In the genomic region with DNA sequence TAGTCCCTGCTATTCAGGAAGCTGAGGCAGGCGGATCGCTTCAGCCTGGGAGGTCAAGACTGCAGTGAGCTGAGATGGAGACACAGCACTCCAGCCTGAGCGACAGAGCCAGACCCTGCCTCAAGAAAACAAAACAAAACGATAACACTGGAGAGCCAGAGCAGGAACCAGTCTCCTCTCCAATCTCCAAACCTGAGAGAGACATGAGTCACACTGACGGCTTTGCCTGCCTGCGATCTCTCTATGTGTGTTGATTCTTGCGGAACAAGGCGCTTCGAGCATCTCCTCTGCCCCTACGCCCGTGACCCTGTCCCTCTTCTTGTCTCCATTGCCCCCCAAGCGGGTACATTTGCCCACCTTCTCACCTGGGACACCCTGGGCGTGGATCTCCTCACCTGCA, we compare ENCODE assay signal across 21 cellular contexts. TPM values are rescaled to one million over a fixed set of nuclear protein-coding genes. Genes with fewer than 3 reads are reported as not detected.
A peak's percentile ranks its signal among the peaks of the same experiment; 100 is the strongest.
DNase-seq lines count a peak whose midpoint lies in the region; TF ChIP-seq lines count a peak whose summit lies in the region.
"Had no signal": no experiment of that assay in that cellular context is flagged by ENCODE, and none has a peak within 500 bp of the region (broad histone marks: within the 10 kb centered on the region; RNA-seq: fewer than 3 reads in every experiment).

No MANE protein-coding gene starts in this region.

- H3K4me3 Mint-ChIP-seq in H9 = no peak overlapping the region
- H3K4me3 Mint-ChIP-seq: B cell; CD4-positive, CD25-positive, alpha-beta regulatory T cell; CD8-positive, alpha-beta T cell had no signal

- no peaks in the 10 kb centered on the region for H3K27me3 Mint-ChIP-seq in H9 (ENCODE audit: low read depth)
- H3K27me3 Mint-ChIP-seq: B cell; CD4-positive, CD25-positive, alpha-beta regulatory T cell had no signal

- WGBS in H9 (ENCODE audit: extremely low coverage, insufficient read length, low lambda C conversion rate) = no CpG with 5 or more reads among the region's 13 CpGs

- in situ Hi-C loops in ACHN (cut with HindIII; ENCODE audit: low pct_ligation_motif_present, low pct_unique_long_range_greater_than_20kb, low sequenced_read_pairs) = no loop called here

- H3K9ac ChIP-seq in H9 (ENCODE audit: extremely low read depth, insufficient read length, low read length) = no peak overlapping the region
- H3K9ac ChIP-seq: BLaER1 had no signal

- no peak overlapping the region for H3K56ac ChIP-seq in H9 (ENCODE audit: insufficient read length, low read depth, low read length)

- no peak overlapping the region for H2BK20ac ChIP-seq in H9 (ENCODE audit: low read depth, low read length, poor library complexity, severe bottlenecking)

- H2BK12ac ChIP-seq in H9 (ENCODE audit: insufficient read length, low read depth, low read length) = no peak overlapping the region

- no peaks in the 10 kb centered on the region for H3K27me3 ChIP-seq in H9 (ENCODE audit: insufficient read depth, low read length)
- H3K27me3 ChIP-seq: BLaER1 had no signal

- H2BK15ac ChIP-seq in H9 (ENCODE audit: low read depth, low read length) = no peak overlapping the region

- peaks cover 25 to 26% of the 10 kb centered on the region in 2 experiments for H3K4me1 Mint-ChIP-seq in H9
- H3K4me1 Mint-ChIP-seq: B cell; CD4-positive, CD25-positive, alpha-beta regulatory T cell had no signal

- no peak overlapping the region for H4K91ac ChIP-seq in H9 (ENCODE audit: insufficient read length, low read depth, low read length)

- H3K4me2 ChIP-seq in H9 (ENCODE audit: insufficient read depth, insufficient read length, low read length) = no peak overlapping the region
- H3K4me2 ChIP-seq: BLaER1 had no signal

- H3K4ac ChIP-seq in H9 (ENCODE audit: low read depth, low read length) = no peak overlapping the region

- H4K5ac ChIP-seq in H9 (ENCODE audit: insufficient read length, low read depth, low read length) = no peak overlapping the region

- peaks cover 4% of the 10 kb centered on the region for H3K4me1 ChIP-seq in H9 (ENCODE audit: insufficient read depth, low read length)
- H3K4me1 ChIP-seq: BLaER1 had no signal

- H2BK120ac ChIP-seq in H9 (ENCODE audit: low read depth, low read length, poor library complexity, severe bottlenecking) = no peak overlapping the region

- H3K79me1 ChIP-seq in H9 (ENCODE audit: insufficient read depth, low read depth, low read length, poor library complexity, severe bottlenecking) = no peaks in the 10 kb centered on the region

- H3K9me3 ChIP-seq in H9 (ENCODE audit: control insufficient read depth, low read depth, low read length) = no peaks in the 10 kb centered on the region

- H3K23me2 ChIP-seq in H9 (ENCODE audit: insufficient read length, low read depth, low read length, poor library complexity, severe bottlenecking) = no peaks in the 10 kb centered on the region

- no peak overlapping the region for H3K23ac ChIP-seq in H9 (ENCODE audit: insufficient read length, low read depth, low read length)

- H2AFZ ChIP-seq in H9 (ENCODE audit: low read length) = no peak overlapping the region

- H3K79me2 ChIP-seq in H9 (ENCODE audit: insufficient read depth, low read length) = no peaks in the 10 kb centered on the region

- H3K14ac ChIP-seq in H9 (ENCODE audit: insufficient read depth, low read length) = no peak overlapping the region

- H2AK5ac ChIP-seq in H9 (ENCODE audit: insufficient read length, low read length) = peak overlapping the region; percentile 30

- H3K4me3 ChIP-seq in fibroblast of villous mesenchyme (ENCODE audit: low read depth, low read length) = peak overlapping the region; percentile 66
- H3K4me3 ChIP-seq: BLaER1 had no signal

- no peak overlapping the region for H3K27ac ChIP-seq in H9 (ENCODE audit: insufficient read length, low read depth, low read length)
- H3K27ac ChIP-seq: BLaER1, C4-2B had no signal

- TF ChIP-seq CTCF in GM20000 (IDR thresholded peaks at IDR 0.05; ENCODE audit: extremely low read depth, missing control alignments) (no peak), H9 (conservative IDR thresholded peaks at IDR 0.05) (no peak), fibroblast of villous mesenchyme (IDR thresholded peaks at IDR 0.05; ENCODE audit: insufficient read depth, low read depth, low read length) (no peak)

- H4K20me1 ChIP-seq in H9 (ENCODE audit: control insufficient read depth, insufficient read depth, insufficient read length) = no peaks in the 10 kb centered on the region
- H4K20me1 ChIP-seq: BLaER1 had no signal

- no peak overlapping the region for H3T11ph ChIP-seq in H9 (ENCODE audit: low read length)

- DNase-seq in GM20000 (ENCODE audit: low spot score) = peak; percentile 20
- no peak for DNase-seq in H9
- peak; percentile 60 for DNase-seq in fibroblast of villous mesenchyme (ENCODE audit: low read depth)
- DNase-seq in ACHN = no peak
- no peak for DNase-seq in NCI-H748 treated with DMSO at 0.1 percent for 48 hours (lab: John Stamatoyannopoulos, UW)
- DNase-seq in NCI-H2081 (lab: John Stamatoyannopoulos, UW) = no peak
- DNase-seq in activated CD4-positive, alpha-beta T cell treated with anti-CD3 and anti-CD28 coated beads, Interleukin-2, amount 50 U/mL, for 4 hours = no peak
- DNase-seq: CD4-positive, CD25-positive, alpha-beta regulatory T cell; CD8-positive, alpha-beta T cell; DMS 273 treated with DMSO at 0.1 percent for 48 hours; DMS79; EL; GF-D8; HCEC 1CT had no signal

- H3K27ac Mint-ChIP-seq in H9 = peak overlapping the region in 1 of 3 experiments; percentile 44; a peak in 1 of 7 replicates
- H3K27ac Mint-ChIP-seq: B cell; CD4-positive, CD25-positive, alpha-beta regulatory T cell; CD8-positive, alpha-beta T cell had no signal

- no peak overlapping the region for H2BK5ac ChIP-seq in H9 (ENCODE audit: insufficient read length, low read length)

- H3K18ac ChIP-seq in H9 (ENCODE audit: insufficient read length, low read depth, low read length) = no peak overlapping the region

- peaks cover 35 to 38% of the 10 kb centered on the region in 2 experiments for H3K9me3 Mint-ChIP-seq in H9

- no peak overlapping the region for H4K8ac ChIP-seq in H9 (replicated peaks; ENCODE audit: insufficient read length, low read depth, low read length)

- H3K36me3 Mint-ChIP-seq in H9 (ENCODE audit: insufficient read depth in 1 of 3, low read depth in 3 of 3) = peaks cover 15 to 35% (median 24%) of the 10 kb centered on the region in 3 experiments
- H3K36me3 Mint-ChIP-seq: CD4-positive, CD25-positive, alpha-beta regulatory T cell; CD8-positive, alpha-beta T cell had no signal

RNA-seq across cellular contexts. Expression of a gene that starts 15.6 kb away (rescaled TPM):
- total RNA-seq in H9 (2021) (not detected in 2 replicates), fibroblast of villous mesenchyme (not detected in 2 replicates)
- total RNA-seq: A172; A673; B cell; CD4-positive, CD25-positive, alpha-beta regulatory T cell; CD8-positive, alpha-beta T cell; G401; H4 had no signal

Comparison
In these comparisons a context has a peak if more than half of its experiments do, and no peak if none do; other contexts are left out.
1. DNase-seq: peak in GM20000 (single experiment) and fibroblast of villous mesenchyme (single experiment); none in H9 (single experiment), ACHN (single experiment), NCI-H748 treated with DMSO at 0.1 percent for 48 hours (single experiment), NCI-H2081 (0 of 2) and activated CD4-positive, alpha-beta T cell treated with anti-CD3 and anti-CD28 coated beads, Interleukin-2, amount 50 U/mL, for 4 hours (0 of 2).